Comparison of ENCODE assay signal across 25 cellular contexts in genomic region chr5:158669275-158669674, GRCh38.
"Had no signal": no experiment of that assay in that cellular context is flagged by ENCODE, and none has a peak within 500 bp of the region (broad histone marks: within the 10 kb centered on the region; RNA-seq: fewer than 3 reads in every experiment).

No MANE protein-coding gene starts in this region.

- H2AFZ ChIP-seq: PC-9 had no signal

- H3K27me3 Mint-ChIP-seq: IgD-negative memory B cell had no signal

- H3K9ac ChIP-seq: KMS-11 had no signal

- H3K4me2 ChIP-seq: KMS-11, PC-9 had no signal

- H3K4me3 Mint-ChIP-seq: IgD-negative memory B cell had no signal

- DNase-seq: Kasumi-1, MV-4-11, NCI-H1048, NCI-H1105, NCI-H1417, NCI-H1436 treated with DMSO at 0.1 percent for 48 hours, NCI-H1694, NCI-H187 treated with DMSO at 0.1 percent for 48 hours, NCI-H2029 treated with DMSO at 0.1 percent for 48 hours, NCI-H2171 treated with DMSO at 0.1 percent for 48 hours, NCI-H345, NCI-H524 treated with DMSO at 0.1 percent for 48 hours, NCI-H69, NCI-H774, OCI-M1, PC-9, Peyer's patch, SHP77 treated with DMSO at 0.1 percent for 48 hours, SJCRH30, T-helper 1 cell had no signal

- H3K36me3 ChIP-seq: Peyer's patch, SJCRH30 had no signal

- H3K27me3 ChIP-seq: Peyer's patch, SJCRH30 had no signal

- H3K27ac ChIP-seq: KMS-11, PC-9, Peyer's patch, SJCRH30 had no signal

- ATAC-seq: K562, Right ventricle myocardium inferior, SK-N-SH treated with all-trans-retinoic acid at 6 μM for 48 hours had no signal

- H3K4me3 ChIP-seq: K562, PC-9, Peyer's patch, SJCRH30 had no signal

- FAIRE-seq: K562 had no signal

- H3K9me3 ChIP-seq: Peyer's patch had no signal

- H3K4me1 ChIP-seq: Peyer's patch, SJCRH30 had no signal
